Comparison of ENCODE assay signal across 8 cellular contexts in genomic region chr9:135343733-135344522, GRCh38.
A peak's percentile ranks its signal among the peaks of the same experiment; 100 is the strongest.
DNase-seq lines count a peak whose midpoint lies in the region; ATAC-seq, FAIRE-seq and TF ChIP-seq lines count a peak whose summit lies in the region.

No MANE protein-coding gene starts in this region.

- no peaks in the 10 kb centered on the region for H3K36me3 ChIP-seq in KMS-11 (ENCODE audit: insufficient read depth)

- peaks cover 43% of the 10 kb centered on the region; the same call in 1 of the 2 replicates for H3K27me3 ChIP-seq in KMS-11 (ENCODE audit: insufficient read depth, low read depth)

- H3K4me1 ChIP-seq in KMS-11 (ENCODE audit: low read depth, poor library complexity, severe bottlenecking), result no peaks in the 10 kb centered on the region

- no peaks in the 10 kb centered on the region for H4K20me1 ChIP-seq in KMS-11 (ENCODE audit: insufficient read depth)

- DNase-seq in D721Med (ENCODE audit: insufficient read length, low spot score), result peak; percentile 73
- peak in 2 of 3 donors; percentile 36 to 44 for DNase-seq in T-helper 17 cell
- DNase-seq in kidney tubule cell (ENCODE audit: low spot score), result peak; percentile 28
- DNase-seq in stimulated activated CD8-positive, alpha-beta memory T cell treated with anti-CD3 and anti-CD28 coated beads, Interleukin-12 subunit alpha, Interleukin-12 subunit beta, amount 100 ng/mL, for 1 hour (ENCODE audit: low read depth), result peak; percentile 10

- no peak overlapping the region for H3K27ac ChIP-seq in KMS-11

- no peak overlapping the region for H3K9ac ChIP-seq in KMS-11

- ATAC-seq in T-helper 17 cell (peak; percentile 27), GM18505 (IDR thresholded peaks at IDR 0.05; ENCODE audit: unreplicated experiment) (no peak), GM21526 (IDR thresholded peaks at IDR 0.05; ENCODE audit: low FRiP score, unreplicated experiment) (no peak)

- H3K27me3 Mint-ChIP-seq in T-helper 17 cell, result peaks cover 58% of the 10 kb centered on the region
- H3K27me3 Mint-ChIP-seq in brain, result peaks cover 7% of the 10 kb centered on the region

- FAIRE-seq in D721Med (lab: Jason Lieb, UNC), result no peak

- no peak overlapping the region for H3K4me2 ChIP-seq in KMS-11

- H3K9me3 Mint-ChIP-seq in brain, result peaks cover 0 to 4% (median 0%) of the 10 kb centered on the region in 5 experiments

- no peaks in the 10 kb centered on the region for H3K9me3 ChIP-seq in T-helper 17 cell (ENCODE audit: control insufficient read depth, low read length, poor library complexity, severe bottlenecking)

- H3K36me3 Mint-ChIP-seq in T-helper 17 cell (ENCODE audit: low read depth), result no peaks in the 10 kb centered on the region
- no peaks in the 10 kb centered on the region for H3K36me3 Mint-ChIP-seq in brain

- H2AFZ ChIP-seq in KMS-11 (ENCODE audit: low read depth), result no peak overlapping the region

- TF ChIP-seq POLR2A in GM18505 (IDR thresholded peaks at IDR 0.05; ENCODE audit: borderline replicate concordance, extremely low read depth, insufficient read depth, insufficient read length), result no peak

- no peak overlapping the region for H3K27ac Mint-ChIP-seq in T-helper 17 cell
- H3K27ac Mint-ChIP-seq in brain, result peak overlapping the region in 2 of 5 experiments; percentile 83 to 90

- H3K79me2 ChIP-seq in KMS-11 (ENCODE audit: insufficient read depth, low read depth), result no peaks in the 10 kb centered on the region

- H3K4me3 Mint-ChIP-seq in T-helper 17 cell (no peak overlapping the region), brain (peak overlapping the region in 1 of 5 experiments; percentile 42)

- no peak overlapping the region for H3K4me3 ChIP-seq in KMS-11 (IDR thresholded peaks at IDR 0.05; ENCODE audit: insufficient read depth, low read depth, low read length)

- TF ChIP-seq CTCF in D721Med (IDR thresholded peaks at IDR 0.05; ENCODE audit: insufficient read depth, missing control alignments) (peak; percentile 82), KMS-11 (conservative IDR thresholded peaks at IDR 0.05; ENCODE audit: low read depth, low read length) (peak; percentile 66), brain (conservative IDR thresholded peaks at IDR 0.05) (peak; percentile 97 to 99)

- H3K4me1 Mint-ChIP-seq in T-helper 17 cell, result no peaks in the 10 kb centered on the region
- H3K4me1 Mint-ChIP-seq in brain, result peaks cover 59% of the 10 kb centered on the region

Comparison
In these comparisons a context has a peak if more than half of its experiments do, and no peak if none do; other contexts are left out.
1. DNase-seq: peak in every context shown above with its lines; median percentile 73 in D721Med; 40 in T-helper 17 cell; 28 in kidney tubule cell; 10 in stimulated activated CD8-positive, alpha-beta memory T cell treated with anti-CD3 and anti-CD28 coated beads, Interleukin-12 subunit alpha, Interleukin-12 subunit beta, amount 100 ng/mL, for 1 hour.